In genomic region chr17:57121308-57122042, GRCh38 we compare ENCODE assay signal across 8 cellular contexts. TPM values are rescaled to one million over a fixed set of nuclear protein-coding genes. Genes with fewer than 3 reads are reported as not detected.
A peak's percentile ranks its signal among the peaks of the same experiment; 100 is the strongest.
DNase-seq lines count a peak whose midpoint lies in the region; ATAC-seq and TF ChIP-seq lines count a peak whose summit lies in the region.

No MANE protein-coding gene starts in this region.

- H3K4me2 ChIP-seq in neural progenitor cell = no peak overlapping the region

- H3K27me3 ChIP-seq in endodermal cell (ENCODE audit: control insufficient read depth, insufficient read depth, low read length, poor library complexity, severe bottlenecking) (no peaks in the 10 kb centered on the region), neural progenitor cell (no peaks in the 10 kb centered on the region)
- no peaks in the 10 kb centered on the region for H3K27me3 ChIP-seq in effector memory CD4-positive, alpha-beta T cell (replicated peaks; ENCODE audit: control insufficient read depth, insufficient read depth, low read length, poor library complexity, severe bottlenecking)

- WGBS in endodermal cell (ENCODE audit: insufficient coverage in 1 of 2, insufficient read length in 1 of 2), 2 experiments = 66 to 82% methylated on average over 6 to 12 of the region's 12 CpGs

- peaks cover 4% of the 10 kb centered on the region for H3F3A ChIP-seq in neural progenitor cell (ENCODE audit: low read depth)

- no peaks in the 10 kb centered on the region for H4K20me1 ChIP-seq in neural progenitor cell (ENCODE audit: low read depth)

- no peak for ATAC-seq in HG03565 (IDR thresholded peaks at IDR 0.05; ENCODE audit: unreplicated experiment)

- H3K27ac ChIP-seq in endodermal cell (ENCODE audit: low read depth, low read length) = no peak overlapping the region
- H3K27ac ChIP-seq in neural progenitor cell = no peak overlapping the region
- H3K27ac ChIP-seq in effector memory CD4-positive, alpha-beta T cell (ENCODE audit: insufficient read depth, low read length, poor library complexity, severe bottlenecking) = no peak overlapping the region

- no peaks in the 10 kb centered on the region for H3K4me1 ChIP-seq in endodermal cell (ENCODE audit: control insufficient read depth, insufficient read depth, low read length)
- no peaks in the 10 kb centered on the region for H3K4me1 ChIP-seq in neural progenitor cell
- H3K4me1 ChIP-seq in effector memory CD4-positive, alpha-beta T cell (ENCODE audit: control insufficient read depth, insufficient read depth, low read length, poor library complexity, severe bottlenecking) = no peaks in the 10 kb centered on the region

- H3K36me3 ChIP-seq in endodermal cell (ENCODE audit: control insufficient read depth, insufficient read depth, low read length) (peaks cover 15% of the 10 kb centered on the region), neural progenitor cell (no peaks in the 10 kb centered on the region)
- H3K36me3 ChIP-seq in effector memory CD4-positive, alpha-beta T cell (ENCODE audit: control insufficient read depth, insufficient read depth, low read length) = peaks cover 40% of the 10 kb centered on the region

- H3K27ac Mint-ChIP-seq in endodermal cell (no peak overlapping the region), neural progenitor cell (peak overlapping the region; percentile 11)

- H3K9me3 ChIP-seq in endodermal cell (ENCODE audit: control insufficient read depth, low read length) = no peaks in the 10 kb centered on the region
- no peaks in the 10 kb centered on the region for H3K9me3 ChIP-seq in neural progenitor cell (ENCODE audit: low read depth)
- no peaks in the 10 kb centered on the region for H3K9me3 ChIP-seq in effector memory CD4-positive, alpha-beta T cell (ENCODE audit: control insufficient read depth, low read length)

- H2AFZ ChIP-seq in neural progenitor cell (replicated peaks) = no peak overlapping the region

- no peaks in the 10 kb centered on the region for H3K4me1 Mint-ChIP-seq in endodermal cell
- peaks cover 17% of the 10 kb centered on the region for H3K4me1 Mint-ChIP-seq in neural progenitor cell

- H3K9ac ChIP-seq in endodermal cell (ENCODE audit: extremely low read depth, low read length, poor library complexity, severe bottlenecking) = no peak overlapping the region
- H3K9ac ChIP-seq in neural progenitor cell = no peak overlapping the region

- H3K4me3 Mint-ChIP-seq in endodermal cell (no peak overlapping the region), neural progenitor cell (no peak overlapping the region)

- peaks cover 18% of the 10 kb centered on the region for H3K36me3 Mint-ChIP-seq in endodermal cell (ENCODE audit: low read depth)
- H3K36me3 Mint-ChIP-seq in neural progenitor cell = peaks cover 21% of the 10 kb centered on the region

- H3K9me3 Mint-ChIP-seq in endodermal cell (no peaks in the 10 kb centered on the region), neural progenitor cell (no peaks in the 10 kb centered on the region)

- peak; percentile 32 for DNase-seq in NCI-H748 (lab: John Stamatoyannopoulos, UW; ENCODE audit: unreplicated experiment)
- no peak for DNase-seq in NCI-H748 treated with DMSO at 0.1 percent for 48 hours (lab: John Stamatoyannopoulos, UW)
- DNase-seq in NCI-H2227 treated with DMSO at 0.1 percent for 48 hours (lab: John Stamatoyannopoulos, UW) = peak; percentile 68
- DNase-seq in endodermal cell = peak; percentile 89
- DNase-seq in neural progenitor cell (ENCODE audit: low spot score) = peak; percentile 74
- no peak for DNase-seq in ureter (ENCODE audit: low spot score)
- no peak for DNase-seq in effector memory CD4-positive, alpha-beta T cell

- TF ChIP-seq CTCF in endodermal cell (conservative IDR thresholded peaks at IDR 0.05) = peak; percentile 80
- TF ChIP-seq CTCF in neural progenitor cell (IDR thresholded peaks at IDR 0.05) = peak; percentile 70

- H3K27me3 Mint-ChIP-seq in endodermal cell (ENCODE audit: insufficient read depth) (no peaks in the 10 kb centered on the region), neural progenitor cell (ENCODE audit: insufficient read depth, low read depth) (peaks cover 2% of the 10 kb centered on the region)

- no peaks in the 10 kb centered on the region for H3K79me2 ChIP-seq in neural progenitor cell (ENCODE audit: low read depth)

- H3K4me3 ChIP-seq in endodermal cell (ENCODE audit: low read length) = no peak overlapping the region
- no peak overlapping the region for H3K4me3 ChIP-seq in neural progenitor cell
- no peak overlapping the region for H3K4me3 ChIP-seq in effector memory CD4-positive, alpha-beta T cell (ENCODE audit: insufficient read depth, low read depth, low read length, poor library complexity, severe bottlenecking)

RNA-seq across cellular contexts. Expression of gene AKAP1, which starts 36.4 kb away (rescaled TPM):
- total RNA-seq in endodermal cell (10 to 100 TPM; 11.6 to 18.5 TPM), neural progenitor cell (ENCODE audit: low replicate concordance) (8.8 and 13.4 TPM in 2 replicates), ureter (76.7 TPM)
- 17.3 TPM for polyA plus RNA-seq in endodermal cell (2013, experiment 1 of 2)
- 12.7 TPM for polyA plus RNA-seq in endodermal cell (2013, experiment 2 of 2)

Comparison
In these comparisons a context has a peak if more than half of its experiments do, and no peak if none do; other contexts are left out.
1. DNase-seq: peak in NCI-H748 (single experiment), NCI-H2227 treated with DMSO at 0.1 percent for 48 hours (single experiment), endodermal cell (single experiment) and neural progenitor cell (single experiment); none in NCI-H748 treated with DMSO at 0.1 percent for 48 hours (single experiment), ureter (single experiment) and effector memory CD4-positive, alpha-beta T cell (0 of 3).